ENCODE assay signal across 8 cellular contexts in genomic region chr20:2524435-2525272, GRCh38. TPM values are rescaled to one million over a fixed set of nuclear protein-coding genes. Genes with fewer than 3 reads are reported as not detected.
DNase-seq lines count a peak whose midpoint lies in the region; ATAC-seq and TF ChIP-seq lines count a peak whose summit lies in the region.

No MANE protein-coding gene starts in this region.

- TF ChIP-seq POLR2A in Peyer's patch (IDR thresholded peaks at IDR 0.05) = peak in 1 of 2 donors; percentile 53

- no peaks in the 10 kb centered on the region for H3K27me3 ChIP-seq in CD4-positive, alpha-beta memory T cell (ENCODE audit: insufficient read depth, low read length)
- no peaks in the 10 kb centered on the region for H3K27me3 ChIP-seq in Peyer's patch

- no peaks in the 10 kb centered on the region for H3K9me3 ChIP-seq in CD4-positive, alpha-beta memory T cell (ENCODE audit: control insufficient read depth in 1 of 2, low read length in 2 of 2)
- no peaks in the 10 kb centered on the region for H3K9me3 ChIP-seq in Peyer's patch

- H3K9me3 Mint-ChIP-seq in CD4-positive, alpha-beta memory T cell = no peaks in the 10 kb centered on the region
- no peaks in the 10 kb centered on the region for H3K9me3 Mint-ChIP-seq in activated T-helper 2 cell treated with anti-CD3 and anti-CD28 coated beads, Interferon-gamma antibody, Interleukin-2, Interleukin-4, amounts not matched to agents 10 μg/mL and 5 μg/mL and 100 μg/mL, durations not matched to agents 14 hours and 24 hours and 36 hours
- no peaks in the 10 kb centered on the region for H3K9me3 Mint-ChIP-seq in natural killer cell treated with Interleukin-12 subunit alpha and Interleukin-12 subunit beta and Interleukin-15 and Interleukin-18, amount 100 ng/mL, for 72 hours

- peaks cover 10 to 23% (median 16%) of the 10 kb centered on the region in 4 donors for H3K4me1 Mint-ChIP-seq in CD4-positive, alpha-beta memory T cell
- peaks cover 14% of the 10 kb centered on the region for H3K4me1 Mint-ChIP-seq in activated T-helper 2 cell treated with anti-CD3 and anti-CD28 coated beads, Interferon-gamma antibody, Interleukin-2, Interleukin-4, amounts not matched to agents 10 μg/mL and 5 μg/mL and 100 μg/mL, durations not matched to agents 14 hours and 24 hours and 36 hours (ENCODE audit: low read depth)
- peaks cover 0 to 14% of the 10 kb centered on the region in 2 donors for H3K4me1 Mint-ChIP-seq in natural killer cell treated with Interleukin-12 subunit alpha and Interleukin-12 subunit beta and Interleukin-15 and Interleukin-18, amount 100 ng/mL, for 72 hours (ENCODE audit: low read depth in 2 of 2)

- no peaks in the 10 kb centered on the region for H3K36me3 ChIP-seq in CD4-positive, alpha-beta memory T cell (ENCODE audit: insufficient read depth, low read length)
- no peaks in the 10 kb centered on the region for H3K36me3 ChIP-seq in Peyer's patch

- H3K4me3 ChIP-seq in CD4-positive, alpha-beta memory T cell (ENCODE audit: low read length in 2 of 2) = peak overlapping the region; percentile 59 to 83
- H3K4me3 ChIP-seq in Peyer's patch (peak overlapping the region; percentile 64 to 84 (median 72)), fibroblast of pulmonary artery (replicated peaks; ENCODE audit: low read depth, low read length) (peak overlapping the region; percentile 82)

- peak; percentile 75 for ATAC-seq in GM19438 (IDR thresholded peaks at IDR 0.05; ENCODE audit: low read depth, unreplicated experiment)
- peak; percentile 86 to 88 for ATAC-seq in natural killer cell treated with Interleukin-12 subunit alpha and Interleukin-12 subunit beta and Interleukin-15 and Interleukin-18, amount 100 ng/mL, for 72 hours

- H3K36me3 Mint-ChIP-seq in CD4-positive, alpha-beta memory T cell = no peaks in the 10 kb centered on the region
- H3K36me3 Mint-ChIP-seq in activated T-helper 2 cell treated with anti-CD3 and anti-CD28 coated beads, Interferon-gamma antibody, Interleukin-2, Interleukin-4, amounts not matched to agents 10 μg/mL and 5 μg/mL and 100 μg/mL, durations not matched to agents 14 hours and 24 hours and 36 hours (ENCODE audit: low read depth) = no peaks in the 10 kb centered on the region
- H3K36me3 Mint-ChIP-seq in natural killer cell treated with Interleukin-12 subunit alpha and Interleukin-12 subunit beta and Interleukin-15 and Interleukin-18, amount 100 ng/mL, for 72 hours = no peaks in the 10 kb centered on the region

- DNase-seq in CD4-positive, alpha-beta memory T cell = peak; percentile 86 to 90 (median 87)
- peak; percentile 91 for DNase-seq in KBM-7
- peak; percentile 82 to 94 (median 93) for DNase-seq in Peyer's patch
- DNase-seq in activated T-helper 2 cell treated with anti-CD3 and anti-CD28 coated beads, Interferon-gamma antibody, Interleukin-2, Interleukin-4, amounts not matched to agents 10 μg/mL and 5 μg/mL and 100 μg/mL, durations not matched to agents 14 hours and 24 hours and 36 hours (ENCODE audit: low spot score) = peak; percentile 85
- peak; percentile 80 for DNase-seq in fibroblast of pulmonary artery (ENCODE audit: low read depth)
- DNase-seq in natural killer cell treated with Interleukin-12 subunit alpha and Interleukin-12 subunit beta and Interleukin-15 and Interleukin-18, amount 100 ng/mL, for 72 hours (ENCODE audit: low spot score) = peak; percentile 90
- DNase-seq in stimulated activated naive CD4-positive, alpha-beta T cell treated with Interleukin-2 at 50 U/mL for 16 hours (lab: John Stamatoyannopoulos, UW) = peak; percentile 84

- peak overlapping the region; percentile 63 for H3K27ac ChIP-seq in CD4-positive, alpha-beta memory T cell (ENCODE audit: low read depth, low read length)
- peak overlapping the region; percentile 80 to 87 (median 84) for H3K27ac ChIP-seq in Peyer's patch

- TF ChIP-seq CTCF in Peyer's patch (IDR thresholded peaks at IDR 0.05) (peak; percentile 90 to 99 (median 94)), fibroblast of pulmonary artery (IDR thresholded peaks at IDR 0.05; ENCODE audit: low read length, missing control alignments) (peak; percentile 84)

- CTCF ChIA-PET in CD4-positive, alpha-beta memory T cell (lab: Charles Lee; ENCODE audit: partially characterized antibody) = interaction anchor here (0.6 to 6.7 kb wide), 24 partner anchors 8 to 339 kb away, joined by 3 to 117 read pairs (median 4); partner anchors contain the start of genes IDH3B, NOP56, SNRPB and ZNF343

- peaks cover 0 to 2% of the 10 kb centered on the region in 2 donors for H3K27me3 Mint-ChIP-seq in CD4-positive, alpha-beta memory T cell
- H3K27me3 Mint-ChIP-seq in activated T-helper 2 cell treated with anti-CD3 and anti-CD28 coated beads, Interferon-gamma antibody, Interleukin-2, Interleukin-4, amounts not matched to agents 10 μg/mL and 5 μg/mL and 100 μg/mL, durations not matched to agents 14 hours and 24 hours and 36 hours (ENCODE audit: low read depth) = no peaks in the 10 kb centered on the region
- H3K27me3 Mint-ChIP-seq in natural killer cell treated with Interleukin-12 subunit alpha and Interleukin-12 subunit beta and Interleukin-15 and Interleukin-18, amount 100 ng/mL, for 72 hours = no peaks in the 10 kb centered on the region

- intact Hi-C loops in CD4-positive, alpha-beta memory T cell (cut with micrococcal nuclease) = loop anchor here (1.0 to 10.0 kb wide), 7 partner anchors 15 to 478 kb away; partner anchors contain the start of genes NOP56 and SNRPB
- intact Hi-C loops in activated T-helper 2 cell treated with anti-CD3 and anti-CD28 coated beads, Interferon-gamma antibody, Interleukin-2, Interleukin-4, amounts not matched to agents 10 μg/mL and 5 μg/mL and 100 μg/mL, durations not matched to agents 14 hours and 24 hours and 36 hours (cut with micrococcal nuclease) = loop anchor here (1.0 to 10.0 kb wide), 4 partner anchors 15 to 490 kb away; partner anchors contain the start of genes NOP56 and SNRPB

- peak overlapping the region; percentile 47 to 89 (median 86) for H3K27ac Mint-ChIP-seq in CD4-positive, alpha-beta memory T cell
- peak overlapping the region; percentile 80 for H3K27ac Mint-ChIP-seq in activated T-helper 2 cell treated with anti-CD3 and anti-CD28 coated beads, Interferon-gamma antibody, Interleukin-2, Interleukin-4, amounts not matched to agents 10 μg/mL and 5 μg/mL and 100 μg/mL, durations not matched to agents 14 hours and 24 hours and 36 hours
- H3K27ac Mint-ChIP-seq in natural killer cell treated with Interleukin-12 subunit alpha and Interleukin-12 subunit beta and Interleukin-15 and Interleukin-18, amount 100 ng/mL, for 72 hours = peak overlapping the region; percentile 21 to 92

- POLR2A ChIA-PET in CD4-positive, alpha-beta memory T cell (lab: Charles Lee; ENCODE audit: partially characterized antibody) = interaction anchor here (0.5 to 2.7 kb wide), 9 partner anchors 16 to 422 kb away, joined by 3 to 15 read pairs (median 4); partner anchors contain the start of genes IDH3B, NOP56 and ZNF343

- peaks cover 10% of the 10 kb centered on the region for H3K4me1 ChIP-seq in CD4-positive, alpha-beta memory T cell (ENCODE audit: insufficient read depth, low read length)
- peaks cover 0 to 5% (median 0%) of the 10 kb centered on the region in 4 donors for H3K4me1 ChIP-seq in Peyer's patch

- H3K4me3 Mint-ChIP-seq in CD4-positive, alpha-beta memory T cell = peak overlapping the region; percentile 90 to 94 (median 92)
- H3K4me3 Mint-ChIP-seq in activated T-helper 2 cell treated with anti-CD3 and anti-CD28 coated beads, Interferon-gamma antibody, Interleukin-2, Interleukin-4, amounts not matched to agents 10 μg/mL and 5 μg/mL and 100 μg/mL, durations not matched to agents 14 hours and 24 hours and 36 hours (ENCODE audit: low read depth) = peak overlapping the region; percentile 86
- H3K4me3 Mint-ChIP-seq in natural killer cell treated with Interleukin-12 subunit alpha and Interleukin-12 subunit beta and Interleukin-15 and Interleukin-18, amount 100 ng/mL, for 72 hours = peak overlapping the region; percentile 66

- in situ Hi-C loops in KBM-7 (cut with MboI; ENCODE audit: low pct_unique_long_range_greater_than_20kb, low sequenced_read_pairs) = no loop called here

RNA-seq across cellular contexts. Expression of gene TMC2, which starts 11.7 kb away (rescaled TPM):
- not detected for total RNA-seq in CD4-positive, alpha-beta memory T cell
- polyA plus RNA-seq in CD4-positive, alpha-beta memory T cell = not detected
- under 1 TPM in 1 of 4 donors, not detected in 3; 0.27 TPM for total RNA-seq in Peyer's patch
- not detected in 2 replicates for total RNA-seq in activated T-helper 2 cell treated with anti-CD3 and anti-CD28 coated beads, Interferon-gamma antibody, Interleukin-2, Interleukin-4, amounts not matched to agents 10 μg/mL and 5 μg/mL and 100 μg/mL, durations not matched to agents 14 hours and 24 hours and 36 hours
- not detected for total RNA-seq in natural killer cell treated with Interleukin-12 subunit alpha and Interleukin-12 subunit beta and Interleukin-15 and Interleukin-18, amount 100 ng/mL, for 72 hours

RNA-seq across cellular contexts. Expression of gene ZNF343, which starts 15.9 kb away (rescaled TPM):
- total RNA-seq in CD4-positive, alpha-beta memory T cell = 10 to 100 TPM; 11.8 to 12.0 TPM
- polyA plus RNA-seq in CD4-positive, alpha-beta memory T cell = 1 to 10 TPM; 2.5 to 6.1 TPM
- total RNA-seq in Peyer's patch = 10 to 100 TPM in 1 of 4 donors, 1 to 10 TPM in 3; 6.3 to 13.3 (median 8.7) TPM
- total RNA-seq in activated T-helper 2 cell treated with anti-CD3 and anti-CD28 coated beads, Interferon-gamma antibody, Interleukin-2, Interleukin-4, amounts not matched to agents 10 μg/mL and 5 μg/mL and 100 μg/mL, durations not matched to agents 14 hours and 24 hours and 36 hours = 13.5 and 15.4 TPM in 2 replicates
- total RNA-seq in natural killer cell treated with Interleukin-12 subunit alpha and Interleukin-12 subunit beta and Interleukin-15 and Interleukin-18, amount 100 ng/mL, for 72 hours = 10 to 100 TPM in 1 of 2 donors, 1 to 10 TPM in 1; 6.8 to 21.1 TPM

RNA-seq across cellular contexts. Expression of gene SNRPB, which starts 54.1 kb away (rescaled TPM):
- total RNA-seq in CD4-positive, alpha-beta memory T cell = 10 to 100 TPM; 96.2 to 99.3 TPM
- 100 to 1,000 TPM; 243 to 264 TPM for polyA plus RNA-seq in CD4-positive, alpha-beta memory T cell
- total RNA-seq in Peyer's patch = 100 to 1,000 TPM in 3 of 4 donors, 10 to 100 TPM in 1; 74.6 to 129 (median 114) TPM
- total RNA-seq in activated T-helper 2 cell treated with anti-CD3 and anti-CD28 coated beads, Interferon-gamma antibody, Interleukin-2, Interleukin-4, amounts not matched to agents 10 μg/mL and 5 μg/mL and 100 μg/mL, durations not matched to agents 14 hours and 24 hours and 36 hours = 506 and 513 TPM in 2 replicates
- total RNA-seq in natural killer cell treated with Interleukin-12 subunit alpha and Interleukin-12 subunit beta and Interleukin-15 and Interleukin-18, amount 100 ng/mL, for 72 hours = 100 to 1,000 TPM; 316 to 325 TPM

Comparison
In these comparisons a context has a peak if more than half of its experiments do, and no peak if none do; other contexts are left out.
1. Peak in every context shown above with its lines: DNase-seq, ATAC-seq, H3K4me3 ChIP-seq and H3K27ac ChIP-seq.